14 cellular contexts compared by ENCODE assay signal in the genomic region with DNA sequence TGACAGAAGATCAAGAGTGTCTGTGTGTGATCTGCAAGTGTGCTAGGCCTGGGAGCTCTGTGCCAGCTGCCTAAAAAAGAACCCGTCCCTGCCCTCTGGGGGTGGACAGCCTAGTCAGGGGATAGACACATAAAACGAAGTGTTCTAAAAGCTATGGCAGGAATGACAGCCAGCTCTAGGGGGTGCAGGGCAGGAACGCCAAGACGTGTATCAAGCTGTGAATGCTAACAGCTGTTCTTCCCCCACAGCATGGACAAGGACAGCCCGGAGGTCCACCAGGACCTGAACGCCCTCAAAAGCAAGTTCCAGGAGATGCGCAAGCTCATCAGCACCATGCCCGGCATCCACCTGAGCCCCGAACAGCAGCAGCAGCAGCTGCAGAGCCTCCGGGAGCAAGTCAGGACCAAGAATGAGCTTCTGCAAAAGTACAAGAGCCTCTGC.
"Had no signal": no experiment of that assay in that cellular context is flagged by ENCODE, and none has a peak within 500 bp of the region (broad histone marks: within the 10 kb centered on the region; RNA-seq: fewer than 3 reads in every experiment).

No MANE protein-coding gene starts in this region.

- H3K4me3 ChIP-seq: lower lobe of right lung, skin epidermis had no signal

- H3K27me3 Mint-ChIP-seq: central memory CD8-positive, alpha-beta T cell had no signal

- H3K27ac ChIP-seq: lower lobe of right lung, skin epidermis had no signal

- ATAC-seq: lower lobe of right lung had no signal

- H3K9me3 Mint-ChIP-seq: activated naive CD4-positive, alpha-beta T cell treated with anti-CD3 and anti-CD28 coated beads, Interleukin-2, amount 10 ng/mL, durations not matched to agents 7 days and 5 days; central memory CD8-positive, alpha-beta T cell had no signal

- H3K27ac Mint-ChIP-seq: activated naive CD4-positive, alpha-beta T cell treated with anti-CD3 and anti-CD28 coated beads, Interleukin-2, amount 10 ng/mL, durations not matched to agents 7 days and 5 days had no signal

- H3K9me3 ChIP-seq: lower lobe of right lung had no signal

- H3K4me3 Mint-ChIP-seq: activated naive CD4-positive, alpha-beta T cell treated with anti-CD3 and anti-CD28 coated beads, Interleukin-2, amount 10 ng/mL, durations not matched to agents 7 days and 5 days; central memory CD8-positive, alpha-beta T cell had no signal

- DNase-seq: activated CD4-positive, alpha-beta T cell treated with anti-CD3 and anti-CD28 coated beads, Interleukin-2, amount 50 U/mL, for 48 hours; activated CD4-positive, CD25-positive, alpha-beta regulatory T cell treated with anti-CD3 and anti-CD28 coated beads, Interleukin-2, amount 50 U/mL, for 72 hours; activated naive CD4-positive, alpha-beta T cell treated with anti-CD3 and anti-CD28 coated beads, Interleukin-2, amount 10 ng/mL, durations not matched to agents 7 days and 5 days; activated T-cell treated with anti-CD3 and anti-CD28 coated beads, Interleukin-2, amount 50 U/mL, for 1 hour; cortex of kidney; effector CD8-positive, alpha-beta T cell; foreskin fibroblast; lower lobe of right lung; stimulated activated CD4-positive, alpha-beta T cell treated with anti-CD3 and anti-CD28 coated beads, Interleukin-4, amount 100 ng/mL, for 4 hours; stimulated activated CD8-positive, alpha-beta memory T cell treated with anti-CD3 and anti-CD28 coated beads, Interleukin-4, amount 100 ng/mL, for 48 hours; stimulated activated naive CD4-positive, alpha-beta T cell treated with Interleukin-2 at 50 U/mL for 16 hours; trophoblast cell had no signal
